ENCODE assay signal across 6 cellular contexts in the genomic region with DNA sequence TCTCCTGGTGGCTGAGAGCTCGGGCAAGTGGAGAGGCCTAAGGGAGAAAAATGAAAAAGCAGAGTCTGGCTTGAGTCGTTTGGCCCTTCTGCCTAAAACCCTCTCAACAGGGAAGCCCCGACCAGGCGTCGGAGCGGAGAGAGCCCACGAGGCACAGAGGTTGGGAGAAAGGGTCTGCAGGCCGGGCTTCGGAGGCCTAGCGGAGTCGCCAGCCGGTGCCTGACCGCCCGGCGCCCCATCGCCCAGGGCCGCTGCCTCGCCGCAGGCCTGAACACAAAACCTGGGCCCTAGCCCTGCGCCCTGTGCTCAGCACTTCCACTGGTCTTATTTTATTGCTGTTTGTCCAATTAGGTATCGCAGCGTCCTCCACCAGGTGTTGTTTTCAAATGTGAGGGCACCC.
DNase-seq lines count a peak whose midpoint lies in the region; ATAC-seq and TF ChIP-seq lines count a peak whose summit lies in the region.
"Not testable (repeated sequence)": the region's sequence is repeated elsewhere in the genome, so short reads cannot be mapped to it uniquely, and the experiment has no call there.

No MANE protein-coding gene starts in this region.

- peak overlapping the region; percentile 88 for H3K4me2 ChIP-seq in DND-41 (ENCODE audit: insufficient read depth, low read length)

- H3K4me3 ChIP-seq in DND-41 (ENCODE audit: low read depth in 1 of 2, low read length in 2 of 2); muscle layer of duodenum (ENCODE audit: low read depth in 1 of 2, low read length in 2 of 2): not testable (repeated sequence)
- peak overlapping the region; percentile 15 to 24; a peak in 3 of 4 replicates for H3K4me3 ChIP-seq in Panc1 (ENCODE audit: low read depth in 2 of 2, low read length in 2 of 2)
- H3K4me3 ChIP-seq in epithelial cell of proximal tubule (ENCODE audit: low read depth, low read length) = peak overlapping the region; percentile 8
- H3K4me3 ChIP-seq in sigmoid colon = peak overlapping the region in 1 of 4 donors; percentile 15

- intact Hi-C loops in Panc1 (cut with micrococcal nuclease; ENCODE audit: unreplicated experiment); activated B cell treated with CpG ODN at 0.5 μM for 24 hours (cut with micrococcal nuclease); sigmoid colon (cut with DNase I): not testable (repeated sequence)

- H2AFZ ChIP-seq in DND-41 (ENCODE audit: low read depth, low read length) = not testable (repeated sequence)

- not testable (repeated sequence) for DNase-seq in DND-41; Panc1 (ENCODE audit: low read depth, low spot score); activated B cell treated with CpG ODN at 0.5 μM for 24 hours; epithelial cell of proximal tubule (ENCODE audit: low read depth); sigmoid colon

- H3K36me3 ChIP-seq in DND-41 (ENCODE audit: insufficient read depth, low read length) = peaks cover 11% of the 10 kb centered on the region
- H3K36me3 ChIP-seq in Panc1 (ENCODE audit: control insufficient read depth, insufficient read depth, low read length); muscle layer of duodenum (ENCODE audit: control insufficient read depth in 1 of 2, insufficient read depth in 2 of 2, low read length in 2 of 2); sigmoid colon: not testable (repeated sequence)

- H3K4me1 ChIP-seq in DND-41 (ENCODE audit: insufficient read depth, low read length) (peaks cover 63% of the 10 kb centered on the region), Panc1 (ENCODE audit: control insufficient read depth, insufficient read depth, low read length) (peaks cover 13% of the 10 kb centered on the region), sigmoid colon (peaks cover 0 to 51% (median 10%) of the 10 kb centered on the region in 4 donors)
- not testable (repeated sequence) for H3K4me1 ChIP-seq in muscle layer of duodenum (ENCODE audit: control insufficient read depth in 1 of 2, insufficient read depth in 2 of 2, low read length in 2 of 2)

- peak overlapping the region; percentile 82 for H3K9ac ChIP-seq in DND-41 (ENCODE audit: low read depth, low read length)

- POLR2A ChIA-PET in Panc1 (lab: Charles Lee); activated B cell treated with CpG ODN at 0.5 μM for 24 hours (lab: Charles Lee): not testable (repeated sequence)

- not testable (repeated sequence) for H3K4me3 Mint-ChIP-seq in activated B cell treated with CpG ODN at 0.5 μM for 24 hours

- BruUV-seq in Panc1 (replicated peaks; lab: Mats Ljungman, UMichigan) = not testable (repeated sequence)

- H3K9me3 ChIP-seq in DND-41 (ENCODE audit: insufficient read depth, low read length, severe bottlenecking); Panc1 (ENCODE audit: control insufficient read depth, insufficient read depth, low read depth, low read length); muscle layer of duodenum (ENCODE audit: control insufficient read depth in 1 of 2, low read length in 2 of 2); sigmoid colon: not testable (repeated sequence)

- in situ Hi-C loops in Panc1 (cut with HindIII; ENCODE audit: low pct_unique_long_range_greater_than_20kb, low sequenced_read_pairs) = not testable (repeated sequence)

- not testable (repeated sequence) for H3K27me3 ChIP-seq in DND-41 (ENCODE audit: insufficient read depth, low read length, poor library complexity); Panc1 (ENCODE audit: control insufficient read depth, insufficient read depth, low read length); muscle layer of duodenum (ENCODE audit: low read depth, low read length); sigmoid colon

- 89 to 91% methylated on average over 22 of the region's 22 CpGs for WGBS in sigmoid colon, 2 donors

- not testable (repeated sequence) for TF ChIP-seq EP300 in sigmoid colon (IDR thresholded peaks at IDR 0.05)

- peak overlapping the region; percentile 18 for H3K27ac Mint-ChIP-seq in activated B cell treated with CpG ODN at 0.5 μM for 24 hours

- H3K27ac ChIP-seq in DND-41 (ENCODE audit: low read length) (peak overlapping the region; percentile 9), Panc1 (ENCODE audit: low read length) (peak overlapping the region; percentile 85), muscle layer of duodenum (ENCODE audit: low read length) (peak overlapping the region; percentile 29), sigmoid colon (peak overlapping the region in 3 of 4 donors; percentile 18 to 84 (median 84))

- not testable (repeated sequence) for H4K20me1 ChIP-seq in DND-41 (ENCODE audit: insufficient read depth, low read length)

- TF ChIP-seq POLR2A in sigmoid colon (IDR thresholded peaks at IDR 0.05) = not testable (repeated sequence)

- TF ChIP-seq CTCF in DND-41 (IDR thresholded peaks at IDR 0.05; ENCODE audit: borderline replicate concordance, extremely low read depth, low read length, poor library complexity, severe bottlenecking); Panc1 (IDR thresholded peaks at IDR 0.05); activated B cell treated with CpG ODN at 0.5 μM for 24 hours (IDR thresholded peaks at IDR 0.05); epithelial cell of proximal tubule (conservative IDR thresholded peaks at IDR 0.05; ENCODE audit: low read depth, low read length); sigmoid colon (IDR thresholded peaks at IDR 0.05): not testable (repeated sequence)

- not testable (repeated sequence) for ATAC-seq in DND-41 (ENCODE audit: insufficient read depth, low read depth); activated B cell treated with CpG ODN at 0.5 μM for 24 hours (ENCODE audit: low read depth)
- peak; percentile 49; the same call in 1 of the 2 replicates for ATAC-seq in Panc1

- H3K4me1 Mint-ChIP-seq in activated B cell treated with CpG ODN at 0.5 μM for 24 hours = peaks cover 38% of the 10 kb centered on the region

- not testable (repeated sequence) for H3K9me3 Mint-ChIP-seq in activated B cell treated with CpG ODN at 0.5 μM for 24 hours

- not testable (repeated sequence) for H3K27me3 Mint-ChIP-seq in activated B cell treated with CpG ODN at 0.5 μM for 24 hours

- CTCF ChIA-PET in Panc1 (lab: Charles Lee); activated B cell treated with CpG ODN at 0.5 μM for 24 hours (lab: Charles Lee): not testable (repeated sequence)

- not testable (repeated sequence) for H3K36me3 Mint-ChIP-seq in activated B cell treated with CpG ODN at 0.5 μM for 24 hours (ENCODE audit: low read depth)

- H3K79me2 ChIP-seq in DND-41 (ENCODE audit: insufficient read depth, low read length) = peaks cover 56% of the 10 kb centered on the region

Comparison
In these comparisons a context has a peak if more than half of its experiments do, and no peak if none do; other contexts are left out.
1. H3K27ac ChIP-seq: peak in every context shown above with its lines; median percentile 85 in Panc1; 84 in sigmoid colon; 29 in muscle layer of duodenum; 9 in DND-41.